Comparison of ENCODE assay signal across 26 cellular contexts in the genomic region with DNA sequence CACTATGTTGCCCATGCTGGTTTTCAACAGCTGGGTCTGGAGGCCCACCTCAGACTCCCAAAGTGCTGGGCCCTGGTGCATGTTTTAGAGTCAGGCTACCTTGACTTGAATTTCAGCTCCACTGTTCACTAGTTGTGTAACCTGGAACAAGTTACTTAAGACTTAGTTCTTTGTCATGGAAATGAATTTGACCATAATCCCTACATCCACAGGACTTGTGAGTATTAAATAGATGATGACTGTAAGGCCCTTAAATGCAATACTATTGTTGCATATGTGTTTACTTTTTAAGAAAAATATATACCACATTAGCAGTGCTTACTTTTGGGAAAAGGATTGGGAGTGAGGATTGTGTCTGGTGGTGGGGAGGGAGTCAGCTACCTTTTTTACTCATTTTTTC. TPM values are rescaled to one million over a fixed set of nuclear protein-coding genes. Genes with fewer than 3 reads are reported as not detected.
"Had no signal": no experiment of that assay in that cellular context is flagged by ENCODE, and none has a peak within 500 bp of the region (broad histone marks: within the 10 kb centered on the region; RNA-seq: fewer than 3 reads in every experiment).

No MANE protein-coding gene starts in this region.

- H3K27ac Mint-ChIP-seq: activated CD4-positive, alpha-beta memory T cell treated with anti-CD3 and anti-CD28 coated beads for 36 hours; activated CD4-positive, alpha-beta T cell treated with anti-CD3 and anti-CD28 coated beads for 36 hours; activated CD4-positive, alpha-beta T cell treated with anti-CD3 and anti-CD28 coated beads, Interleukin-2, amount 10 ng/mL, durations not matched to agents 7 days and 5 days; activated naive CD4-positive, alpha-beta T cell treated with anti-CD3 and anti-CD28 coated beads for 36 hours; activated naive CD8-positive, alpha-beta T cell treated with anti-CD3 and anti-CD28 coated beads for 36 hours; activated T-helper 1 cell treated with anti-CD3 and anti-CD28 coated beads, Interleukin-12 subunit alpha, Interleukin-12 subunit beta, Interleukin-2, Interleukin-4 antibody, amounts not matched to agents 30 ng/mL and 10 ng/mL and 1 ng/mL, durations not matched to agents 14 hours and 24 hours and 36 hours; T-helper 1 cell treated with Interleukin-12 subunit alpha and Interleukin-12 subunit beta and Interleukin-4 antibody, amounts not matched to agents 30 μg/mL and 1 μg/mL, for 36 hours; T-helper 2 cell treated with Interferon-gamma antibody and Interleukin-4, amounts not matched to agents 5 μg/mL and 100 μg/mL, for 36 hours had no signal

- H3K4me1 ChIP-seq: body of pancreas, breast epithelium, SJSA1 had no signal

- H3K4me3 ChIP-seq: body of pancreas, breast epithelium, K562, SJSA1 had no signal

- H3K9me3 Mint-ChIP-seq: activated CD4-positive, alpha-beta memory T cell treated with anti-CD3 and anti-CD28 coated beads for 36 hours; activated naive CD4-positive, alpha-beta T cell treated with anti-CD3 and anti-CD28 coated beads for 36 hours had no signal

- H3K36me3 ChIP-seq: breast epithelium had no signal

- DNase-seq: activated CD4-positive, alpha-beta memory T cell treated with anti-CD3 and anti-CD28 coated beads for 36 hours; activated CD4-positive, alpha-beta T cell treated with anti-CD3 and anti-CD28 coated beads for 36 hours; activated CD4-positive, alpha-beta T cell treated with anti-CD3 and anti-CD28 coated beads, Interleukin-2, amount 10 ng/mL, durations not matched to agents 7 days and 5 days; activated gamma-delta T cell treated with Interleukin-2 at 50 U/mL for 16 hours; activated naive CD4-positive, alpha-beta T cell treated with anti-CD3 and anti-CD28 coated beads for 36 hours; activated naive CD8-positive, alpha-beta T cell treated with anti-CD3 and anti-CD28 coated beads for 36 hours; activated T-cell treated with anti-CD3 and anti-CD28 coated beads, Interleukin-2, amount 50 U/mL, for 1 hour; body of pancreas; NCI-H1105; NCI-H1417 treated with DMSO at 0.1 percent for 48 hours; NCI-H187 treated with DMSO at 0.1 percent for 48 hours; NCI-H2081; NCI-H2171 treated with DMSO at 0.1 percent for 48 hours; NCI-H226; NCI-H446 treated with DMSO at 0.1 percent for 48 hours; NCI-H524; SHP77 treated with DMSO at 0.1 percent for 48 hours; SK-N-SH had no signal

- ATAC-seq: activated CD4-positive, alpha-beta T cell treated with anti-CD3 and anti-CD28 coated beads for 36 hours; activated CD4-positive, CD25-positive, alpha-beta regulatory T cell treated with anti-CD3 and anti-CD28 coated beads, Interleukin-2, amount 50 U/mL, for 24 hours; body of pancreas; K562; Panc1 had no signal

- H3K27me3 ChIP-seq: body of pancreas, breast epithelium, SJSA1 had no signal

- H3K27me3 Mint-ChIP-seq: activated CD4-positive, alpha-beta memory T cell treated with anti-CD3 and anti-CD28 coated beads for 36 hours; activated CD4-positive, alpha-beta T cell treated with anti-CD3 and anti-CD28 coated beads for 36 hours; activated CD4-positive, alpha-beta T cell treated with anti-CD3 and anti-CD28 coated beads, Interleukin-2, amount 10 ng/mL, durations not matched to agents 7 days and 5 days; activated naive CD8-positive, alpha-beta T cell treated with anti-CD3 and anti-CD28 coated beads for 36 hours had no signal

- H3K27ac ChIP-seq: body of pancreas, breast epithelium, SJSA1 had no signal

- H3K4me3 Mint-ChIP-seq: activated CD4-positive, alpha-beta memory T cell treated with anti-CD3 and anti-CD28 coated beads for 36 hours; activated CD4-positive, alpha-beta T cell treated with anti-CD3 and anti-CD28 coated beads for 36 hours; activated CD4-positive, alpha-beta T cell treated with anti-CD3 and anti-CD28 coated beads, Interleukin-2, amount 10 ng/mL, durations not matched to agents 7 days and 5 days; activated naive CD4-positive, alpha-beta T cell treated with anti-CD3 and anti-CD28 coated beads for 36 hours; activated naive CD8-positive, alpha-beta T cell treated with anti-CD3 and anti-CD28 coated beads for 36 hours; activated T-helper 1 cell treated with anti-CD3 and anti-CD28 coated beads, Interleukin-12 subunit alpha, Interleukin-12 subunit beta, Interleukin-2, Interleukin-4 antibody, amounts not matched to agents 30 ng/mL and 10 ng/mL and 1 ng/mL, durations not matched to agents 14 hours and 24 hours and 36 hours; T-helper 1 cell treated with Interleukin-12 subunit alpha and Interleukin-12 subunit beta and Interleukin-4 antibody, amounts not matched to agents 30 μg/mL and 1 μg/mL, for 36 hours; T-helper 2 cell treated with Interferon-gamma antibody and Interleukin-4, amounts not matched to agents 5 μg/mL and 100 μg/mL, for 36 hours had no signal

- H3K9me3 ChIP-seq: body of pancreas, breast epithelium, SJSA1, SK-N-SH had no signal

- H3K4me2 ChIP-seq: SK-N-SH had no signal

- H3K9ac ChIP-seq: SK-N-SH had no signal

RNA-seq across cellular contexts. Expression of a gene that starts 25.0 kb away (rescaled TPM):
- polyA plus RNA-seq: SK-N-SH had no signal

RNA-seq across cellular contexts. Expression of a gene that starts 31.6 kb away (rescaled TPM):
- polyA plus RNA-seq: SK-N-SH had no signal
